In genomic region chr19:55418185-55418584, GRCh38 we compare ENCODE assay signal across 8 cellular contexts. TPM values are rescaled to one million over a fixed set of nuclear protein-coding genes. Genes with fewer than 3 reads are reported as not detected.
DNase-seq lines count a peak whose midpoint lies in the region; ATAC-seq, FAIRE-seq and TF ChIP-seq lines count a peak whose summit lies in the region.

No MANE protein-coding gene starts in this region.

- TF ChIP-seq POLR2A in GM18505 (IDR thresholded peaks at IDR 0.05; ENCODE audit: borderline replicate concordance, extremely low read depth, insufficient read depth, insufficient read length) = no peak

- DNase-seq in DMS 273 (lab: John Stamatoyannopoulos, UW; ENCODE audit: unreplicated experiment) = peak; percentile 88
- peak; percentile 85 for DNase-seq in HuH-7 (ENCODE audit: low spot score)
- peak; percentile 45 for DNase-seq in RCC 7860 (ENCODE audit: low spot score)
- peak in 1 of 2 donors; percentile 61 for DNase-seq in activated naive CD4-positive, alpha-beta T cell treated with anti-CD3 and anti-CD28 coated beads, Interleukin-2, amount 50 U/mL, for 72 hours (ENCODE audit: low spot score in 2 of 2)
- DNase-seq in globus pallidus (ENCODE audit: low spot score) = peak; percentile 85
- peak; percentile 53 to 86 for DNase-seq in trophoblast cell

- no peak overlapping the region for H3K4me3 ChIP-seq in trophoblast cell (ENCODE audit: low read depth, low read length)

- H3K27ac ChIP-seq in trophoblast cell (ENCODE audit: low read depth, low read length) = no peak overlapping the region

- H3K79me2 ChIP-seq in trophoblast cell (ENCODE audit: control insufficient read depth, insufficient read depth, low read length, poor library complexity) = no peaks in the 10 kb centered on the region

- no peak overlapping the region for H2BK120ac ChIP-seq in trophoblast cell (ENCODE audit: insufficient read depth, low read length, poor library complexity)

- peak; percentile 81 to 84 for ATAC-seq in activated naive CD4-positive, alpha-beta T cell treated with anti-CD3 and anti-CD28 coated beads, Interleukin-2, amount 50 U/mL, for 72 hours
- ATAC-seq in GM18505 (IDR thresholded peaks at IDR 0.05; ENCODE audit: unreplicated experiment) (no peak), HG03432 (IDR thresholded peaks at IDR 0.05; ENCODE audit: unreplicated experiment) (no peak)

- FAIRE-seq in RCC 7860 (lab: Jason Lieb, UNC) = no peak

- no peaks in the 10 kb centered on the region for H3K9me3 Mint-ChIP-seq in activated naive CD4-positive, alpha-beta T cell treated with anti-CD3 and anti-CD28 coated beads, Interleukin-2, amount 50 U/mL, for 72 hours

- H3K9me3 ChIP-seq in trophoblast cell (ENCODE audit: insufficient read depth, low read depth, low read length) = no peaks in the 10 kb centered on the region

- H3K4ac ChIP-seq in trophoblast cell (ENCODE audit: low read depth, low read length) = no peak overlapping the region

- no peak overlapping the region for H4K91ac ChIP-seq in trophoblast cell (ENCODE audit: low read depth, low read length)

- H3K36me3 ChIP-seq in trophoblast cell (ENCODE audit: control insufficient read depth in 1 of 2, insufficient read depth in 2 of 2, low read length in 2 of 2) = no peaks in the 10 kb centered on the region

- H2AFZ ChIP-seq in trophoblast cell (ENCODE audit: insufficient read depth, low read length, poor library complexity) = no peak overlapping the region

- H3K14ac ChIP-seq in trophoblast cell (ENCODE audit: low read length) = no peak overlapping the region

- H3K18ac ChIP-seq in trophoblast cell (ENCODE audit: low read length) = no peak overlapping the region

- H4K8ac ChIP-seq in trophoblast cell (ENCODE audit: low read depth, low read length) = no peak overlapping the region

- H3K27ac Mint-ChIP-seq in activated naive CD4-positive, alpha-beta T cell treated with anti-CD3 and anti-CD28 coated beads, Interleukin-2, amount 50 U/mL, for 72 hours = no peak overlapping the region

- H3K79me1 ChIP-seq in trophoblast cell (ENCODE audit: low read length) = no peaks in the 10 kb centered on the region

- no peak overlapping the region for H3K9ac ChIP-seq in trophoblast cell (ENCODE audit: low read length)

- H3K27me3 ChIP-seq in trophoblast cell (ENCODE audit: insufficient read depth, low read length) = no peaks in the 10 kb centered on the region

- no peaks in the 10 kb centered on the region for H3K4me1 ChIP-seq in trophoblast cell (ENCODE audit: control insufficient read depth in 1 of 2, insufficient read depth in 2 of 2, low read length in 2 of 2)

- no peak overlapping the region for H2BK12ac ChIP-seq in trophoblast cell (ENCODE audit: low read length)

- H3K36me3 Mint-ChIP-seq in activated naive CD4-positive, alpha-beta T cell treated with anti-CD3 and anti-CD28 coated beads, Interleukin-2, amount 50 U/mL, for 72 hours = no peaks in the 10 kb centered on the region

- no peak overlapping the region for H4K12ac ChIP-seq in trophoblast cell (ENCODE audit: low read depth, low read length)

- no CpG with 5 or more reads among the region's 7 CpGs for WGBS in trophoblast cell (ENCODE audit: extremely low coverage, insufficient coverage, insufficient read length)

- H3K23ac ChIP-seq in trophoblast cell (ENCODE audit: low read length) = no peak overlapping the region

- no peak overlapping the region for H2BK5ac ChIP-seq in trophoblast cell (ENCODE audit: low read depth, low read length, poor library complexity)

- H3K4me2 ChIP-seq in trophoblast cell (ENCODE audit: low read length) = no peak overlapping the region

- H2AK5ac ChIP-seq in trophoblast cell (ENCODE audit: low read length) = no peak overlapping the region

RNA-seq across cellular contexts. Expression of gene UBE2S, which starts 10.6 kb away (rescaled TPM):
- total RNA-seq in activated naive CD4-positive, alpha-beta T cell treated with anti-CD3 and anti-CD28 coated beads, Interleukin-2, amount 50 U/mL, for 72 hours = 100 to 1,000 TPM; 192 to 343 TPM
- polyA plus RNA-seq in trophoblast cell (2013) = 90.9 and 103 TPM in 2 replicates

RNA-seq across cellular contexts. Expression of gene SHISA7, which starts 24.9 kb away (rescaled TPM):
- total RNA-seq in activated naive CD4-positive, alpha-beta T cell treated with anti-CD3 and anti-CD28 coated beads, Interleukin-2, amount 50 U/mL, for 72 hours = not detected
- polyA plus RNA-seq in trophoblast cell (2013) = not detected in 2 replicates

RNA-seq across cellular contexts. Expression of gene RPL28, which starts 32.5 kb away (rescaled TPM):
- 1,000 to 10,000 TPM; 2,540 to 2,693 TPM for total RNA-seq in activated naive CD4-positive, alpha-beta T cell treated with anti-CD3 and anti-CD28 coated beads, Interleukin-2, amount 50 U/mL, for 72 hours
- polyA plus RNA-seq in trophoblast cell (2013) = 2,317 and 2,363 TPM in 2 replicates

RNA-seq across cellular contexts. Expression of gene TMEM238, which starts 34.1 kb away (rescaled TPM):
- total RNA-seq in activated naive CD4-positive, alpha-beta T cell treated with anti-CD3 and anti-CD28 coated beads, Interleukin-2, amount 50 U/mL, for 72 hours = 1 to 10 TPM; 4.5 to 7.8 TPM
- polyA plus RNA-seq in trophoblast cell (2013) = 0.50 and 0.52 TPM in 2 replicates

RNA-seq across cellular contexts. Expression of gene TMEM190, which starts 41.6 kb away (rescaled TPM):
- total RNA-seq in activated naive CD4-positive, alpha-beta T cell treated with anti-CD3 and anti-CD28 coated beads, Interleukin-2, amount 50 U/mL, for 72 hours = not detected
- 0.15 and 0.18 TPM in 2 replicates for polyA plus RNA-seq in trophoblast cell (2013)

Comparison
In these comparisons a context has a peak if more than half of its experiments do, and no peak if none do; other contexts are left out.
1. ATAC-seq: peak in activated naive CD4-positive, alpha-beta T cell treated with anti-CD3 and anti-CD28 coated beads, Interleukin-2, amount 50 U/mL, for 72 hours (2 of 2); none in GM18505 (single experiment) and HG03432 (single experiment).